8 cellular contexts compared by ENCODE assay signal in the genomic region with DNA sequence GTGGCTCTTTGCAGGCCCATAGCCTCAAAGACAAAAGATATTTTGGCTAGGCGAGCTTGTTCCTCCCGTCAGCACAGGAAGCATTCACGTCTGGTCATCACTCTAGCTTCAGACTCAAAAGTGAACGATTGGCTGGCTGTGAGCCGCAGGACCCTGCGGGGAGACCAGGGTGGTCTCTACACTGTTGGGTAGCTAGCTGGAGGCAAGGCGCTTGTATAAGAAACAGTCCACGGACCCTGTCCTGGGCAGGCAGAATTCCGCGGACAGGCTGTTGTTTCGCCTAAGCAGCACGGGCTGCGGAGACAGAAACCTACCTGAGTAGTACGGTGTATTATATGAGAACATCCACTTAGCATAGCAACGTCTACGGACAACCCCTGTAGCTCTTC. TPM values are rescaled to one million over a fixed set of nuclear protein-coding genes. Genes with fewer than 3 reads are reported as not detected.
A peak's percentile ranks its signal among the peaks of the same experiment; 100 is the strongest.
DNase-seq lines count a peak whose midpoint lies in the region; ATAC-seq and TF ChIP-seq lines count a peak whose summit lies in the region.

No MANE protein-coding gene starts in this region.

- TF ChIP-seq CTCF in GM10266 (IDR thresholded peaks at IDR 0.05; ENCODE audit: control insufficient read depth, insufficient read depth, low read depth, missing control alignments) = no peak
- no peak for TF ChIP-seq CTCF in neural crest cell (conservative IDR thresholded peaks at IDR 0.05)

- peak overlapping the region; percentile 62 for H3K27ac Mint-ChIP-seq in neural crest cell (ENCODE audit: unreplicated experiment)

- peaks cover 12% of the 10 kb centered on the region for H3K27me3 Mint-ChIP-seq in neural crest cell (ENCODE audit: low read depth)

- DNase-seq in GM10266 (ENCODE audit: extremely low spot score) = peak; percentile 19
- DNase-seq in LoVo (ENCODE audit: low spot score) = peak; percentile 27
- peak; percentile 84 for DNase-seq in ecto neural progenitor cell (ENCODE audit: low spot score)
- peak; percentile 38 for DNase-seq in neural crest cell (ENCODE audit: low read depth, low spot score)
- no peak for DNase-seq in NCI-H1436 treated with DMSO at 0.1 percent for 48 hours (lab: John Stamatoyannopoulos, UW)
- no peak for DNase-seq in AG08395 (ENCODE audit: low spot score)
- no peak for DNase-seq in NCI-H226

- ATAC-seq in GM21529 (IDR thresholded peaks at IDR 0.05; ENCODE audit: unreplicated experiment) = peak; percentile 4

- no peaks in the 10 kb centered on the region for H3K9me3 Mint-ChIP-seq in neural crest cell

- peak overlapping the region; percentile 98 for H3K4me3 Mint-ChIP-seq in neural crest cell

- peaks cover 79% of the 10 kb centered on the region for H3K4me1 Mint-ChIP-seq in neural crest cell

- no peaks in the 10 kb centered on the region for H3K36me3 Mint-ChIP-seq in neural crest cell (ENCODE audit: low read depth)

RNA-seq across cellular contexts. Expression of a gene that starts 29.6 kb away (rescaled TPM):
- 101 and 109 TPM in 2 replicates for total RNA-seq in neural crest cell

RNA-seq across cellular contexts. Expression of a gene that starts 29.8 kb away (rescaled TPM):
- 2.5 and 2.9 TPM in 2 replicates for total RNA-seq in neural crest cell

RNA-seq across cellular contexts. Expression of a gene that starts 40.3 kb away (rescaled TPM):
- total RNA-seq in neural crest cell = not detected in 2 replicates

Comparison
In these comparisons a context has a peak if more than half of its experiments do, and no peak if none do; other contexts are left out.
1. DNase-seq: peak in GM10266 (single experiment), LoVo (single experiment), ecto neural progenitor cell (single experiment) and neural crest cell (single experiment); none in NCI-H1436 treated with DMSO at 0.1 percent for 48 hours (single experiment), AG08395 (single experiment) and NCI-H226 (single experiment).